9 cellular contexts compared by ENCODE assay signal in the genomic region with DNA sequence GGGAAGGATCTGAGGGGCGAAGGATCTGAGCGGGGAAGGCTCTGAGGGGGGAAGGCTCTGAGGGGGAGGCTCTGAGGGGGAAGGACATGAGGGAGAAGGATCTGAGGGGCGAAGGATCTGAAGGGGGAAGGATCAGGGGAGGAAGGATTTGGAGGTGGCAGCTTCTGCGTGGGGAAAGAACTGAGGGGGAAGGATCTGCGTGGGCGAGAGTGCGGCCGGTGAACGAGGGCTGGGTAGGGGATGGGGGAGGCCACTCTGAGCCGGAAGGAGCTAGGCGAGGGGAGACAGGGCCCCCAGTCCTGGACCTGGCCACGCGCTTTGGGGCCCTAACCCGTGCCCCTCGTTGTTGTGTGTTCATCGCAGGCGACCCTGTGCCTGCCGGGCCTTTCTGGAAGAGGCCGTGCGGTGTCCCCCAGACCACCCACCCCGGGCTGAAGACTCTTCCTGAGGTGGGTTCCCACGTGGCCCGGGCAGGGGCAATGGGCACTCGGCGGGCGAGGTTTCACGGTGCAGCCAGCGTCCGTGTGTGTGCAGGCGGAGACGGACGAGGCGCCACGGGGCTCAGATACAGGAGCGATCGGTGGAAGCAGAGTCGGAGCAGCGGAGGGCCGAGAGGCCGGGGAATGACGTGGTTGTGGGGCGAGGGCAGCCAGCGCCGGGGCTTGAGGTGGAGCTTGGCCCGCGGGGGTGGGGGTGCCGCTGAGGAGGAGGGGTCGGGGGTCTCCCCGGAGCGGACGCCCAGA. TPM values are rescaled to one million over a fixed set of nuclear protein-coding genes. Genes with fewer than 3 reads are reported as not detected.
DNase-seq lines count a peak whose midpoint lies in the region; ATAC-seq and TF ChIP-seq lines count a peak whose summit lies in the region.
"Had no signal": no experiment of that assay in that cellular context is flagged by ENCODE, and none has a peak within 500 bp of the region (broad histone marks: within the 10 kb centered on the region; RNA-seq: fewer than 3 reads in every experiment).

No MANE protein-coding gene starts in this region.

- peak overlapping the region; percentile 56 for H3K4me3 Mint-ChIP-seq in progenitor cell of endocrine pancreas (ENCODE audit: low read depth)

- H3K36me3 Mint-ChIP-seq in progenitor cell of endocrine pancreas (ENCODE audit: insufficient read depth): peaks cover 1% of the 10 kb centered on the region

- TF ChIP-seq CTCF in WI38 (IDR thresholded peaks at IDR 0.05; ENCODE audit: low read depth, low read length) (no peak), fibroblast of the aortic adventitia (IDR thresholded peaks at IDR 0.05; ENCODE audit: insufficient read depth, low read length) (no peak), progenitor cell of endocrine pancreas (IDR thresholded peaks at IDR 0.05; ENCODE audit: unreplicated experiment) (no peak)

- ATAC-seq in GM18873 (IDR thresholded peaks at IDR 0.05; ENCODE audit: low FRiP score, unreplicated experiment): no peak

- H3K4me1 Mint-ChIP-seq in progenitor cell of endocrine pancreas (ENCODE audit: low read depth): peaks cover 2% of the 10 kb centered on the region

- peaks cover 4% of the 10 kb centered on the region for H3K9me3 Mint-ChIP-seq in progenitor cell of endocrine pancreas (ENCODE audit: low read depth)

- H3K27me3 Mint-ChIP-seq in progenitor cell of endocrine pancreas: peaks cover 42% of the 10 kb centered on the region

- peak overlapping the region; percentile 67 for H3K27ac Mint-ChIP-seq in progenitor cell of endocrine pancreas

- H3K4me3 ChIP-seq in WI38 (ENCODE audit: low read depth, low read length) (peak overlapping the region; percentile 43), fibroblast of the aortic adventitia (ENCODE audit: low read depth, low read length) (peak overlapping the region; percentile 46)

- DNase-seq in GM03348 (ENCODE audit: low spot score): peak; percentile 43
- DNase-seq in fibroblast of the aortic adventitia (ENCODE audit: low read depth): no peak
- no peak for DNase-seq in progenitor cell of endocrine pancreas (ENCODE audit: low spot score, unreplicated experiment)
- DNase-seq in SHP77 treated with DMSO at 0.1 percent for 48 hours (lab: John Stamatoyannopoulos, UW): no peak
- no peak for DNase-seq in foreskin melanocyte
- no peak for DNase-seq in HPDE6-E6E7 (ENCODE audit: extremely low spot score)

RNA-seq across cellular contexts. Expression of a gene that starts 2.0 kb away (rescaled TPM):
- total RNA-seq in fibroblast of the aortic adventitia (ENCODE audit: low replicate concordance): not detected in 2 replicates
- 2.3 and 2.5 TPM in 2 replicates for total RNA-seq in progenitor cell of endocrine pancreas
- total RNA-seq: pulmonary artery endothelial cell had no signal

RNA-seq across cellular contexts. Expression of a gene that starts 12.5 kb away (rescaled TPM):
- total RNA-seq in fibroblast of the aortic adventitia (ENCODE audit: low replicate concordance) (not detected in 2 replicates), progenitor cell of endocrine pancreas (0.62 TPM in 1 of 2 replicates, not detected in the other)
- total RNA-seq: pulmonary artery endothelial cell had no signal

RNA-seq across cellular contexts. Expression of a gene that starts 23.2 kb away (rescaled TPM):
- total RNA-seq in fibroblast of the aortic adventitia (ENCODE audit: low replicate concordance): 4.0 and 16.9 TPM in 2 replicates
- total RNA-seq in progenitor cell of endocrine pancreas: 14.7 and 16.2 TPM in 2 replicates

RNA-seq across cellular contexts. Expression of a gene that starts 26.0 kb away (rescaled TPM):
- 1.7 and 22.1 TPM in 2 replicates for total RNA-seq in fibroblast of the aortic adventitia (ENCODE audit: low replicate concordance)
- 54.2 and 56.8 TPM in 2 replicates for total RNA-seq in progenitor cell of endocrine pancreas

RNA-seq across cellular contexts. Expression of a gene that starts 26.0 kb away (rescaled TPM):
- 33.0 and 72.8 TPM in 2 replicates for total RNA-seq in fibroblast of the aortic adventitia (ENCODE audit: low replicate concordance)
- total RNA-seq in progenitor cell of endocrine pancreas: 63.2 and 77.0 TPM in 2 replicates
